Comparison of ENCODE assay signal across 8 cellular contexts in genomic region chr13:35157143-35157755, GRCh38.
DNase-seq lines count a peak whose midpoint lies in the region; ATAC-seq, FAIRE-seq and TF ChIP-seq lines count a peak whose summit lies in the region.

No MANE protein-coding gene starts in this region.

- POLR2A ChIA-PET in GM12878 (lab: Charles Lee), result no interaction called here

- H3K9me3 ChIP-seq in GM12878 (replicated peaks; ENCODE audit: control insufficient read depth, insufficient read depth, low read length) (no peaks in the 10 kb centered on the region), thoracic aorta (no peaks in the 10 kb centered on the region)

- BruUV-seq in GM12878 (replicated peaks; lab: Mats Ljungman, UMichigan), result no TSS peak

- H3K4me2 ChIP-seq in GM12878 (ENCODE audit: control insufficient read depth, insufficient read depth), result no peak overlapping the region

- H3K79me2 ChIP-seq in GM12878 (ENCODE audit: control insufficient read depth, insufficient read depth, low read length), result no peaks in the 10 kb centered on the region

- no peak for TF ChIP-seq EP300 in GM12878 (IDR thresholded peaks at IDR 0.05; ENCODE audit: borderline replicate concordance in 1 of 2, control insufficient read depth in 1 of 2, low read depth in 2 of 2, low read length in 2 of 2)

- WGBS in GM12878 (ENCODE audit: insufficient coverage, insufficient replicate concordance, low lambda C conversion rate, missing lambda C conversion rate), result 66% methylated on average over 3 of the region's 3 CpGs

- H3K4me1 ChIP-seq in GM12878 (ENCODE audit: control insufficient read depth, insufficient read depth, low read length), result no peaks in the 10 kb centered on the region
- no peaks in the 10 kb centered on the region for H3K4me1 ChIP-seq in thoracic aorta (ENCODE audit: control insufficient read depth in 1 of 2, low read depth in 2 of 2)

- H3K27ac ChIP-seq in GM12878 (ENCODE audit: control insufficient read depth, insufficient read depth) (no peak overlapping the region), thoracic aorta (no peak overlapping the region)

- no peak overlapping the region for H3K4me3 ChIP-seq in GM12878
- H3K4me3 ChIP-seq in thoracic aorta, result no peak overlapping the region

- peak; percentile 88 for TF ChIP-seq RAD21 in GM12878 (IDR thresholded peaks at IDR 0.05; ENCODE audit: insufficient read depth, low read depth, low read length)

- H2AFZ ChIP-seq in GM12878 (ENCODE audit: control insufficient read depth, low read depth, low read length), result no peak overlapping the region

- peak; percentile 95 for FAIRE-seq in GM12878 (lab: Jason Lieb, UNC)

- H3K27me3 ChIP-seq in GM12878 (replicated peaks in 1 of 2; ENCODE audit: control insufficient read depth in 2 of 2, insufficient read depth in 2 of 2, low read length in 1 of 2), result no peaks in the 10 kb centered on the region
- H3K27me3 ChIP-seq in thoracic aorta (replicated peaks; ENCODE audit: insufficient read depth), result no peaks in the 10 kb centered on the region

- SMC1A ChIA-PET in GM12878 (lab: Charles Lee; ENCODE audit: uncharacterized antibody, unreplicated experiment), result interaction anchor here (2.4 to 2.5 kb wide), 2 partner anchors 1080 to 1227 kb away, joined by 10 to 11 read pairs; no protein-coding TSS in a partner anchor

- intact Hi-C loops in GM12878 (cut with micrococcal nuclease; ENCODE audit: unreplicated experiment), result loop anchor here (2.0 to 10.0 kb wide), 3 partner anchors 302 to 1226 kb away; no protein-coding TSS in a partner anchor

- peak; percentile 52 for DNase-seq in COLO829 (ENCODE audit: low spot score)
- DNase-seq in NCI-H774 (lab: John Stamatoyannopoulos, UW), result peak; percentile 16
- DNase-seq in GM12878 (ENCODE audit: low read depth, low spot score), result peak; percentile 33
- DNase-seq in iris pigment epithelial cell (ENCODE audit: low read depth), result peak; percentile 57
- no peak for DNase-seq in thoracic aorta (ENCODE audit: low spot score)
- no peak for DNase-seq in effector CD4-positive, alpha-beta T cell

- no peak for TF ChIP-seq POLR2A in GM12878 (IDR thresholded peaks at IDR 0.05; ENCODE audit: low read depth, low read length)

- no peaks in the 10 kb centered on the region for H4K20me1 ChIP-seq in GM12878 (ENCODE audit: control insufficient read depth, insufficient read depth)

- ATAC-seq in GM18867 (IDR thresholded peaks at IDR 0.05; ENCODE audit: unreplicated experiment) (peak; percentile 77), HG03175 (IDR thresholded peaks at IDR 0.05; ENCODE audit: unreplicated experiment) (peak; percentile 69), GM12878 (peak; percentile 79), thoracic aorta (ENCODE audit: insufficient number of reproducible peaks, low FRiP score, low read depth) (no peak)

- H3K36me3 ChIP-seq in GM12878 (ENCODE audit: control insufficient read depth in 2 of 2, insufficient read depth in 2 of 2, low read length in 1 of 2) (no peaks in the 10 kb centered on the region), thoracic aorta (no peaks in the 10 kb centered on the region)

- H3K9ac ChIP-seq in GM12878 (ENCODE audit: control insufficient read depth, insufficient read depth, low read length), result no peak overlapping the region

- TF ChIP-seq CTCF in GM12878 (IDR thresholded peaks at IDR 0.05 in 2 of 3, conservative IDR thresholded peaks at IDR 0.05 in 1 of 3; ENCODE audit: control insufficient read depth in 2 of 3, extremely low read depth in 1 of 3, insufficient read depth in 1 of 3, low read depth in 3 of 3, low read length in 3 of 3), result peak; percentile 53 to 70 (median 65); a peak in 5 of 6 replicates
- peak; percentile 58 for TF ChIP-seq CTCF in thoracic aorta (IDR thresholded peaks at IDR 0.05)

- RAD21 ChIA-PET in GM12878 (lab: Charles Lee; ENCODE audit: unreplicated experiment), result interaction anchor here (1.8 to 2.2 kb wide), 2 partner anchors 1080 to 1357 kb away, joined by 6 to 8 read pairs; no protein-coding TSS in a partner anchor

- in situ Hi-C loops in GM12878 (cut with MboI), result loop anchor here (5.0 to 25.0 kb wide), 3 partner anchors 1072 to 1345 kb away; partner anchors contain the start of gene RFC3

- CTCF ChIA-PET in GM12878 (lab: Yijun Ruan, JAX), result no interaction called here

TF ChIP-seq in GM12878, 131 proteins besides CTCF, POLR2A, EP300 and RAD21:
- no peak for TF ChIP-seq NRF1 (conservative IDR thresholded peaks at IDR 0.05; ENCODE audit: low read depth, low read length)
- peak; percentile 84 for TF ChIP-seq SMC3 (IDR thresholded peaks at IDR 0.05; ENCODE audit: borderline replicate concordance, low read length)
- TF ChIP-seq PAX8 (IDR thresholded peaks at IDR 0.05), result no peak
- no peak for TF ChIP-seq CBX5 (IDR thresholded peaks at IDR 0.05; ENCODE audit: low read depth)
- no peak for TF ChIP-seq HCFC1 (IDR thresholded peaks at IDR 0.05; ENCODE audit: low read length)
- TF ChIP-seq PAX5 (IDR thresholded peaks at IDR 0.05; ENCODE audit: borderline replicate concordance, low read depth, low read length), result no peak
- TF ChIP-seq IRF4 (IDR thresholded peaks at IDR 0.05; ENCODE audit: low read depth, low read length), result no peak
TF ChIP-seq in GM12878: peak in this region for 1.

Comparison
In these comparisons a context has a peak if more than half of its experiments do, and no peak if none do; other contexts are left out.
1. DNase-seq: peak in COLO829 (single experiment), NCI-H774 (single experiment), GM12878 (single experiment) and iris pigment epithelial cell (single experiment); none in thoracic aorta (single experiment) and effector CD4-positive, alpha-beta T cell (single experiment).